In genomic region chr1:16796625-16797040, GRCh38 we compare ENCODE assay signal across 8 cellular contexts. TPM values are rescaled to one million over a fixed set of nuclear protein-coding genes. Genes with fewer than 3 reads are reported as not detected.
DNase-seq lines count a peak whose midpoint lies in the region; ATAC-seq, FAIRE-seq and TF ChIP-seq lines count a peak whose summit lies in the region.
"Not testable (repeated sequence)": the region's sequence is repeated elsewhere in the genome, so short reads cannot be mapped to it uniquely, and the experiment has no call there.

No MANE protein-coding gene starts in this region.

- not testable (repeated sequence) for BruUV-seq in K562 (replicated peaks; lab: Mats Ljungman, UMichigan)

- not testable (repeated sequence) for TF ChIP-seq POLR2A in H54 (IDR thresholded peaks at IDR 0.05; ENCODE audit: low read depth, low read length); K562 (conservative IDR thresholded peaks at IDR 0.05)

- not testable (repeated sequence) for H3K9me1 ChIP-seq in K562 (ENCODE audit: control insufficient read depth, insufficient read depth, low read length)

- not testable (repeated sequence) for H3K4me3 Mint-ChIP-seq in endodermal cell

- ATAC-seq in K562 (peak; percentile 55), sciatic nerve (peak; percentile 42), aorta (ENCODE audit: low FRiP score) (peak; percentile 52)

- peaks cover 15 to 19% of the 10 kb centered on the region in 2 experiments; a peak in 4 of 5 replicates for H3K27me3 ChIP-seq in K562 (ENCODE audit: control insufficient read depth in 2 of 2, insufficient read depth in 2 of 2, low read length in 2 of 2)
- not testable (repeated sequence) for H3K27me3 ChIP-seq in endodermal cell (ENCODE audit: control insufficient read depth, insufficient read depth, low read length, poor library complexity, severe bottlenecking); hepatocyte; aorta (ENCODE audit: control insufficient read depth in 1 of 2, insufficient read depth in 2 of 2, low read length in 1 of 2)

- intact Hi-C loops in K562 (cut with micrococcal nuclease); sciatic nerve (cut with DNase I); aorta (cut with DNase I): not testable (repeated sequence)

- not testable (repeated sequence) for H4K20me1 ChIP-seq in K562 (replicated peaks; ENCODE audit: control insufficient read depth, insufficient read depth, low read length); hepatocyte (ENCODE audit: insufficient read depth, poor library complexity, severe bottlenecking)

- TF ChIP-seq CTCF in K562 (IDR thresholded peaks at IDR 0.05 in 2 of 3, conservative IDR thresholded peaks at IDR 0.05 in 1 of 3; ENCODE audit: insufficient read depth in 2 of 3, low read depth in 1 of 3, low read length in 3 of 3); endodermal cell (conservative IDR thresholded peaks at IDR 0.05); hepatocyte (IDR thresholded peaks at IDR 0.05; ENCODE audit: poor library complexity): not testable (repeated sequence)

- not testable (repeated sequence) for FAIRE-seq in H54 (lab: Jason Lieb, UNC); RCC 7860 (lab: Jason Lieb, UNC); K562 (lab: Jason Lieb, UNC)

- H3K9me3 ChIP-seq in K562 (replicated peaks; ENCODE audit: control insufficient read depth, insufficient read depth, low read depth, low read length); endodermal cell (ENCODE audit: control insufficient read depth, low read length); hepatocyte (ENCODE audit: low read depth); aorta (ENCODE audit: control insufficient read depth, low read length): not testable (repeated sequence)

- H3K36me3 Mint-ChIP-seq in endodermal cell (ENCODE audit: low read depth): not testable (repeated sequence)

- not testable (repeated sequence) for TF ChIP-seq EP300 in K562 (IDR thresholded peaks at IDR 0.05; ENCODE audit: low read length)

- not testable (repeated sequence) for H3K9ac ChIP-seq in K562 (ENCODE audit: insufficient read depth in 1 of 2, low read depth in 2 of 2, low read length in 2 of 2); endodermal cell (ENCODE audit: extremely low read depth, low read length, poor library complexity, severe bottlenecking)

- 20% methylated on average over 9 of the region's 9 CpGs for WGBS in K562 (ENCODE audit: insufficient coverage, low coverage, missing lambda C conversion rate)
- WGBS in endodermal cell (ENCODE audit: insufficient coverage in 1 of 2, insufficient read length in 1 of 2), 2 experiments: 87 to 93% methylated on average over 8 to 9 of the region's 9 CpGs
- 82% methylated on average over 9 of the region's 9 CpGs for WGBS in hepatocyte (ENCODE audit: low lambda C conversion rate, missing lambda C conversion rate)
- WGBS in aorta, 2 donors: 86 to 92% methylated on average over 9 of the region's 9 CpGs

- not testable (repeated sequence) for H2AFZ ChIP-seq in K562 (ENCODE audit: low read depth, low read length); hepatocyte

- H3K27ac ChIP-seq in K562 (ENCODE audit: extremely low read depth, low read depth, low read length); endodermal cell (ENCODE audit: low read depth, low read length); hepatocyte; aorta (ENCODE audit: low read depth in 1 of 2, low read length in 2 of 2): not testable (repeated sequence)

- H3K4me2 ChIP-seq in K562 (ENCODE audit: insufficient read depth, low read length); hepatocyte: not testable (repeated sequence)

- peak; percentile 0 for DNase-seq in H54 (ENCODE audit: insufficient read length, low spot score)
- DNase-seq in RCC 7860 (ENCODE audit: low spot score): peak; percentile 7
- DNase-seq in K562 (ENCODE audit: extremely low read depth in 1 of 4, low spot score in 3 of 4); sciatic nerve (ENCODE audit: low spot score): not testable (repeated sequence)
- DNase-seq in endodermal cell: peak; percentile 53
- peak; percentile 3 for DNase-seq in hepatocyte (ENCODE audit: low spot score)
- peak; percentile 45 for DNase-seq in myocyte (ENCODE audit: low read depth)
- peak in 1 of 2 donors; percentile 44 for DNase-seq in aorta

- H3K36me3 ChIP-seq in K562 (ENCODE audit: control insufficient read depth, insufficient read depth, low read length); endodermal cell (ENCODE audit: control insufficient read depth, insufficient read depth, low read length); hepatocyte (replicated peaks; ENCODE audit: insufficient read depth, low read depth); aorta (ENCODE audit: control insufficient read depth in 1 of 2, insufficient read depth in 2 of 2, low read length in 1 of 2): not testable (repeated sequence)

- H3K4me3 ChIP-seq in K562; endodermal cell (ENCODE audit: low read length); hepatocyte; aorta (ENCODE audit: low read length in 2 of 2): not testable (repeated sequence)

- not testable (repeated sequence) for H3K27me3 Mint-ChIP-seq in endodermal cell (ENCODE audit: insufficient read depth)

- not testable (repeated sequence) for H3K4me1 Mint-ChIP-seq in endodermal cell

- H3K4me1 ChIP-seq in K562 (replicated peaks in 1 of 2; ENCODE audit: control insufficient read depth in 2 of 2, insufficient read depth in 2 of 2, low read length in 2 of 2); endodermal cell (ENCODE audit: control insufficient read depth, insufficient read depth, low read length); hepatocyte (ENCODE audit: insufficient read depth); aorta (ENCODE audit: control insufficient read depth in 1 of 2, insufficient read depth in 2 of 2, low read length in 2 of 2): not testable (repeated sequence)

- POLR2A ChIA-PET in K562 (lab: Yijun Ruan, JAX): not testable (repeated sequence)

- TF ChIP-seq RAD21 in K562 (CRISPR knock-in tag; conservative IDR thresholded peaks at IDR 0.05 in 1 of 2, IDR thresholded peaks at IDR 0.05 in 1 of 2): not testable (repeated sequence)

- in situ Hi-C loops in K562 (cut with MboI): loop anchor here (5.0 kb wide), 1 partner anchor 69 kb away; no protein-coding TSS in a partner anchor

- not testable (repeated sequence) for H3K9me2 ChIP-seq in hepatocyte (replicated peaks; ENCODE audit: insufficient read depth)

- not testable (repeated sequence) for H3K27ac Mint-ChIP-seq in endodermal cell

- not testable (repeated sequence) for H3K9me3 Mint-ChIP-seq in endodermal cell

- not testable (repeated sequence) for H3K79me2 ChIP-seq in K562 (ENCODE audit: control insufficient read depth, insufficient read depth, low read length); hepatocyte

- CTCF ChIA-PET in K562 (lab: Yijun Ruan, JAX; ENCODE audit: low intra/inter-chr PET ratio): not testable (repeated sequence)

RNA-seq across cellular contexts. Expression of gene RNU1-4, which starts 56.3 kb away (rescaled TPM):
- under 0.01 TPM in 2 replicates for total RNA-seq in K562 (2011; cell fraction: chromatin; rRNA removed; ENCODE audit: low replicate concordance)
- under 0.01 and 21,200 TPM in 2 replicates for total RNA-seq in K562 (2011; cell fraction: nucleolus; rRNA removed)
- under 0.01 and 24,158 TPM in 2 replicates for total RNA-seq in K562 (2011; cell fraction: nucleoplasm; rRNA removed)
- total RNA-seq in K562 (2014; rRNA removed) (under 0.01 TPM in 2 replicates), K562 (2014; rRNA removed; fragmentation: Illumina TruSeq; extraction: Trizol) (28,565 and 32,823 TPM in 2 replicates), K562 (2015; rRNA removed; fragmentation: Illumina TruSeq; extraction: Trizol) (20,456 and 27,045 TPM in 2 replicates), K562 (2021) (2,231 and 2,538 TPM in 2 replicates), endodermal cell (1,000 to 10,000 TPM; 2,483 to 3,611 TPM), hepatocyte (under 0.01 TPM in 2 replicates), myocyte (not detected in 2 replicates), sciatic nerve (13,769 TPM), aorta (1,000 to 10,000 TPM; 7,231 to 8,154 TPM)
- polyA plus RNA-seq in K562 (2011; rRNA removed) (83.9 TPM in 1 of 2 replicates, not detected in the other), K562 (2014; fragmentation: Illumina TruSeq; extraction: Trizol) (not detected in 2 replicates), K562 (2014; fragmentation: Nextera tagmentation; extraction: Ambion mirVana) (1 to 10 TPM in 1 of 2 experiments, not detected in 1; 3.0 TPM), K562 (2014; rRNA removed) (not detected in 2 replicates), hepatocyte (not detected in 2 replicates), aorta (not detected)
- polyA plus RNA-seq in K562 (2011; cell fraction: cytosol; rRNA removed): under 0.01 TPM in 1 of 2 replicates, not detected in the other
- under 0.01 and 1,424 TPM in 2 replicates for polyA plus RNA-seq in K562 (2011; cell fraction: nucleus; rRNA removed)
- polyA plus RNA-seq in K562 (2012): 25.1 TPM in 1 of 2 replicates, not detected in the other
- 10,756 and 20,531 TPM in 2 replicates for polyA minus RNA-seq in K562 (2011; rRNA and poly(A)+ RNA removed)
- 58,964 and 66,171 TPM in 2 replicates for polyA minus RNA-seq in K562 (2011; cell fraction: cytosol; rRNA and poly(A)+ RNA removed)
- 66,769 and 85,880 TPM in 2 replicates for polyA minus RNA-seq in K562 (2011; cell fraction: nucleus; rRNA and poly(A)+ RNA removed)
- 11,872 TPM for polyA plus RNA-seq in endodermal cell (2013, experiment 1 of 2)
- 14,577 TPM for polyA plus RNA-seq in endodermal cell (2013, experiment 2 of 2)
- polyA plus RNA-seq in myocyte (2012): 10.5 TPM
